Comparison of ENCODE assay signal across 9 cellular contexts in the genomic region with DNA sequence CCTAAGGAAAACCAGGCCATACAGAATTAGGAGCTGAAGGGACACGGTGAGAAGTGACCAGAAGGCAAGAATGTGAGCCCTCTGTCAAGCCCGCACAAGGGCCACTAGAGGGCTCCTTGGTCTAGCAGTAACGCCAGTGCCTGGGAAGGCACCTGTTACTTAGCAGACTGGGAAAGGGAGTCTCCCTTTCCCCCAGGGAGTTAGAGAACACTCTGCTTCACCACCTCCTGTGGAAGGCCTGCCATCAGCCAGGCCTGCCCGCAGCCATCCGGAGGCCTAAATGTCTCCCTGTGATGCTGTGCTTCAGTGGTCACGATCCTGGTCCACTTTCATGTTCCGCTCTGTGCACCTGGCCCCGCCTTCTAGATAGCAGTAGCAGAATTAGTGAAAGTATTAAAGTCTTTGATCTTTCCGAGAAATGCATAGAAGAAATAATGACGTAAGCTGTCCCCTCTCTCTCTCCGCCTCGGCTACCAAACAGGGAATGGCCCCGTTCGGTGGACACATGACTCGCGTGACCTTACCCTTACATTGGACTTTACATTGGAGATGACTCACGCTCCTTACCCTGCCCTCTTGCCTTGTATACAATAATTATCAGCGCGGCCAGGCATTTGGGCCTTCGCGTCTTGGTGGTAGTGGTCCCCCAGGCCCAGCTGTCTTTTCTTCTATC. TPM values are rescaled to one million over a fixed set of nuclear protein-coding genes. Genes with fewer than 3 reads are reported as not detected.
DNase-seq lines count a peak whose midpoint lies in the region; ATAC-seq, FAIRE-seq and TF ChIP-seq lines count a peak whose summit lies in the region.
"Had no signal": no experiment of that assay in that cellular context is flagged by ENCODE, and none has a peak within 500 bp of the region (broad histone marks: within the 10 kb centered on the region; RNA-seq: fewer than 3 reads in every experiment).

No MANE protein-coding gene starts in this region.

- H3K36me3 ChIP-seq in fibroblast of lung (ENCODE audit: control insufficient read depth, insufficient read depth, low read length) = no peaks in the 10 kb centered on the region

- no peak overlapping the region for H3K27ac Mint-ChIP-seq in osteocyte (ENCODE audit: unreplicated experiment)
- H3K27ac Mint-ChIP-seq: activated naive CD8-positive, alpha-beta T cell had no signal

- H2AFZ ChIP-seq in fibroblast of lung (ENCODE audit: low read length) = no peak overlapping the region

- H3K36me3 Mint-ChIP-seq in osteocyte (ENCODE audit: unreplicated experiment) = no peaks in the 10 kb centered on the region
- H3K36me3 Mint-ChIP-seq: activated naive CD8-positive, alpha-beta T cell had no signal

- TF ChIP-seq CTCF in fibroblast of lung (conservative IDR thresholded peaks at IDR 0.05 in 1 of 2, IDR thresholded peaks at IDR 0.05 in 1 of 2; ENCODE audit: low read depth in 1 of 2, low read length in 2 of 2) (peak; percentile 65 to 71), osteocyte (IDR thresholded peaks at IDR 0.05) (peak; percentile 79)

- H3K4me1 ChIP-seq in fibroblast of lung (ENCODE audit: control insufficient read depth, extremely low read depth, insufficient read depth, low read length) = no peaks in the 10 kb centered on the region

- H3K4me2 ChIP-seq in fibroblast of lung (ENCODE audit: extremely low read depth, insufficient read depth, low read length) = no peak overlapping the region

- no peaks in the 10 kb centered on the region for H3K9me3 ChIP-seq in fibroblast of lung (ENCODE audit: control insufficient read depth, insufficient read depth, low read depth, low read length)

- peaks cover 35% of the 10 kb centered on the region for H3K27me3 Mint-ChIP-seq in osteocyte (ENCODE audit: unreplicated experiment)

- ATAC-seq in HG03469 (IDR thresholded peaks at IDR 0.05; ENCODE audit: unreplicated experiment) (no peak), GM18861 (IDR thresholded peaks at IDR 0.05; ENCODE audit: unreplicated experiment) (no peak)

- peak; percentile 74 for DNase-seq in activated effector memory CD4-positive, alpha-beta T cell treated with anti-CD3 and anti-CD28 coated beads, Interleukin-2, amount 50 U/mL, for 16 hours
- no peak for DNase-seq in activated effector memory CD4-positive, alpha-beta T cell treated with Interleukin-2 at 50 U/mL for 16 hours
- peak; percentile 49 for DNase-seq in NCI-H1105 treated with DMSO at 0.1 percent for 48 hours (lab: John Stamatoyannopoulos, UW)
- DNase-seq in fibroblast of lung (ENCODE audit: low read depth in 2 of 2) = peak; percentile 32 to 59
- DNase-seq in osteocyte (ENCODE audit: extremely low spot score, unreplicated experiment) = no peak

- H3K27ac ChIP-seq in fibroblast of lung (ENCODE audit: insufficient read depth, low read length) = no peak overlapping the region

- H3K27me3 ChIP-seq in fibroblast of lung (ENCODE audit: control insufficient read depth, insufficient read depth, low read length) = peaks cover 3% of the 10 kb centered on the region

- no peaks in the 10 kb centered on the region for H3K79me2 ChIP-seq in fibroblast of lung (ENCODE audit: control insufficient read depth, insufficient read depth, low read length)

- H3K4me1 Mint-ChIP-seq in osteocyte (ENCODE audit: unreplicated experiment) = no peaks in the 10 kb centered on the region

- H3K9me3 Mint-ChIP-seq in osteocyte (ENCODE audit: unreplicated experiment) = no peaks in the 10 kb centered on the region

- H3K9ac ChIP-seq in fibroblast of lung (ENCODE audit: insufficient read depth, low read length) = no peak overlapping the region

- FAIRE-seq in TTC549 (lab: Jason Lieb, UNC) = peak; percentile 54

- H4K20me1 ChIP-seq in fibroblast of lung (ENCODE audit: control insufficient read depth, extremely low read depth, insufficient read depth, low read length) = no peaks in the 10 kb centered on the region

- no peak overlapping the region for H3K4me3 Mint-ChIP-seq in osteocyte (ENCODE audit: unreplicated experiment)
- H3K4me3 Mint-ChIP-seq: activated naive CD8-positive, alpha-beta T cell had no signal

- no peak overlapping the region for H3K4me3 ChIP-seq in fibroblast of lung (replicated peaks in 1 of 4; ENCODE audit: control extremely low read depth in 1 of 4, insufficient read depth in 1 of 4, low read depth in 3 of 4, low read length in 4 of 4)

RNA-seq across cellular contexts. Expression of a gene that starts 10.7 kb away (rescaled TPM):
- total RNA-seq in fibroblast of lung = 444 and 642 TPM in 2 replicates
- 360 and 397 TPM in 2 replicates for polyA plus RNA-seq in fibroblast of lung
- 728 and 861 TPM in 2 replicates for polyA plus RNA-seq in fibroblast of lung (2012)
- 1,150 and 1,513 TPM in 2 replicates for polyA minus RNA-seq in fibroblast of lung (ENCODE audit: low replicate concordance)
- 509 and 544 TPM in 2 replicates for total RNA-seq in osteocyte

RNA-seq across cellular contexts. Expression of a gene that starts 33.9 kb away (rescaled TPM):
- total RNA-seq in fibroblast of lung = 153 and 171 TPM in 2 replicates
- polyA plus RNA-seq in fibroblast of lung = 64.9 and 77.5 TPM in 2 replicates
- polyA plus RNA-seq in fibroblast of lung (2012) = 133 and 160 TPM in 2 replicates
- polyA minus RNA-seq in fibroblast of lung (ENCODE audit: low replicate concordance) = 110 and 157 TPM in 2 replicates
- 180 and 185 TPM in 2 replicates for total RNA-seq in osteocyte

RNA-seq across cellular contexts. Expression of a gene that starts 49.6 kb away (rescaled TPM):
- total RNA-seq in fibroblast of lung (not detected in 2 replicates), osteocyte (not detected in 2 replicates)
- polyA plus RNA-seq in fibroblast of lung = not detected in 2 replicates
- not detected in 2 replicates for polyA plus RNA-seq in fibroblast of lung (2012)
- polyA minus RNA-seq in fibroblast of lung (ENCODE audit: low replicate concordance) = not detected in 2 replicates

RNA-seq across cellular contexts. Expression of a gene that starts 56.9 kb away (rescaled TPM):
- total RNA-seq in fibroblast of lung (4.1 and 5.0 TPM in 2 replicates), osteocyte (5.9 and 8.0 TPM in 2 replicates)
- polyA plus RNA-seq in fibroblast of lung = 0.90 and 1.6 TPM in 2 replicates
- 5.5 and 9.4 TPM in 2 replicates for polyA plus RNA-seq in fibroblast of lung (2012)
- 6.0 TPM in 2 replicates for polyA minus RNA-seq in fibroblast of lung (ENCODE audit: low replicate concordance)

Comparison
In these comparisons a context has a peak if more than half of its experiments do, and no peak if none do; other contexts are left out.
1. DNase-seq: peak in activated effector memory CD4-positive, alpha-beta T cell treated with anti-CD3 and anti-CD28 coated beads, Interleukin-2, amount 50 U/mL, for 16 hours (single experiment), NCI-H1105 treated with DMSO at 0.1 percent for 48 hours (single experiment) and fibroblast of lung (2 of 2); none in activated effector memory CD4-positive, alpha-beta T cell treated with Interleukin-2 at 50 U/mL for 16 hours (single experiment) and osteocyte (single experiment).